8 cellular contexts compared by ENCODE assay signal in genomic region chr4:103075894-103076776, GRCh38. TPM values are rescaled to one million over a fixed set of nuclear protein-coding genes. Genes with fewer than 3 reads are reported as not detected.
DNase-seq lines count a peak whose midpoint lies in the region; ATAC-seq and TF ChIP-seq lines count a peak whose summit lies in the region.

Gene SLC9B2, minus strand, starts transcription at chr4:103076761. Its CDS starts 9,211 bp downstream, at chr4:103067550.

- 0 to 1% methylated on average over 5 to 11 of the region's 86 CpGs for WGBS in gastroesophageal sphincter (ENCODE audit: low coverage in 1 of 2), 2 donors

- H3K9me3 ChIP-seq in gastroesophageal sphincter: no peaks in the 10 kb centered on the region

- no peak for TF ChIP-seq EP300 in gastroesophageal sphincter (IDR thresholded peaks at IDR 0.05)

- peak within 1 kb of the TSS; percentile 73 for H3K4me3 ChIP-seq in HL-60 (replicated peaks; ENCODE audit: insufficient read depth, low read length)
- H3K4me3 ChIP-seq in gastroesophageal sphincter: peak within 1 kb of the TSS; percentile 53 to 61

- peak within 1 kb of the TSS; percentile 93 for H3K27ac ChIP-seq in HL-60 (replicated peaks)
- H3K27ac ChIP-seq in gastroesophageal sphincter: peak within 1 kb of the TSS; percentile 66 to 90 (median 87)
- H3K27ac ChIP-seq in substantia nigra (ENCODE audit: low read depth, low read length, poor library complexity, severe bottlenecking): peak within 1 kb of the TSS; percentile 69

- no peaks in the 10 kb centered on the region for H3K27me3 ChIP-seq in HL-60 (ENCODE audit: insufficient read depth, poor library complexity, severe bottlenecking)
- H3K27me3 ChIP-seq in gastroesophageal sphincter: no peaks in the 10 kb centered on the region

- TF ChIP-seq CTCF in HL-60 (IDR thresholded peaks at IDR 0.05; ENCODE audit: insufficient read depth, low read length) (no peak), gastroesophageal sphincter (IDR thresholded peaks at IDR 0.05) (peak in 1 of 4 experiments; percentile 10)

- peak; percentile 62 for ATAC-seq in GM19455 (IDR thresholded peaks at IDR 0.05; ENCODE audit: unreplicated experiment)
- peak; percentile 89 for ATAC-seq in gastroesophageal sphincter

- peaks cover 3 to 35% (median 5%) of the 10 kb centered on the region in 3 donors for H3K4me1 ChIP-seq in gastroesophageal sphincter

- peaks cover 0 to 19% of the 10 kb centered on the region in 2 donors for H3K36me3 ChIP-seq in gastroesophageal sphincter

- DNase-seq in D341Med (ENCODE audit: low spot score): peak; percentile 85
- DNase-seq in HL-60 (ENCODE audit: low read depth in 1 of 2, low spot score in 1 of 2): peak in 1 of 2 experiments; percentile 65
- DNase-seq in SK-N-DZ (ENCODE audit: low spot score): peak; percentile 60
- peak; percentile 72 for DNase-seq in activated naive CD4-positive, alpha-beta T cell treated with Interleukin-2 at 50 U/mL for 16 hours
- DNase-seq in nucleus accumbens (lab: John Stamatoyannopoulos, UW): peak in 54 of 56 donors; percentile 7 to 84 (median 59)
- peak in 43 of 49 donors; percentile 4 to 90 (median 54) for DNase-seq in substantia nigra (lab: John Stamatoyannopoulos, UW)

- peak; percentile 33 to 41 for TF ChIP-seq POLR2A in gastroesophageal sphincter (IDR thresholded peaks at IDR 0.05)

RNA-seq across cellular contexts. Expression of gene SLC9B2, which starts in this region (rescaled TPM):
- polyA plus RNA-seq in SK-N-DZ (2014; cell fraction: cytosol; rRNA removed): 22.4 and 26.4 TPM in 2 replicates
- 7.9 and 11.0 TPM in 2 replicates for polyA plus RNA-seq in SK-N-DZ (2014; cell fraction: nucleus; rRNA removed)
- total RNA-seq in gastroesophageal sphincter: 10 to 100 TPM; 14.3 to 24.9 (median 20.2) TPM
